ENCODE assay signal across 8 cellular contexts in genomic region chr4:153785830-153786721, GRCh38. TPM values are rescaled to one million over a fixed set of nuclear protein-coding genes. Genes with fewer than 3 reads are reported as not detected.
DNase-seq lines count a peak whose midpoint lies in the region; ATAC-seq and TF ChIP-seq lines count a peak whose summit lies in the region.

No MANE protein-coding gene starts in this region.

- ATAC-seq in HG03442 (IDR thresholded peaks at IDR 0.05; ENCODE audit: unreplicated experiment) (no peak), GM19463 (IDR thresholded peaks at IDR 0.05; ENCODE audit: unreplicated experiment) (no peak)

- H3K9ac ChIP-seq in mammary epithelial cell (ENCODE audit: insufficient read depth, low read length): no peak overlapping the region

- BruUV-seq in mammary epithelial cell (replicated peaks; lab: Mats Ljungman, UMichigan): no TSS peak

- H3K27ac ChIP-seq in mammary epithelial cell (ENCODE audit: insufficient read depth, low read depth, low read length): no peak overlapping the region

- H3K9me3 Mint-ChIP-seq in nephron progenitor cell: no peaks in the 10 kb centered on the region

- TF ChIP-seq CTCF in GM06990 (IDR thresholded peaks at IDR 0.05; ENCODE audit: insufficient read depth, low read length, poor library complexity, severe bottlenecking): peak; percentile 57
- peak; percentile 36 to 63 for TF ChIP-seq CTCF in mammary epithelial cell (conservative IDR thresholded peaks at IDR 0.05 in 1 of 2, IDR thresholded peaks at IDR 0.05 in 1 of 2; ENCODE audit: extremely low read depth in 1 of 2, insufficient read depth in 1 of 2, low read depth in 1 of 2, low read length in 2 of 2)
- peak; percentile 34 for TF ChIP-seq CTCF in nephron progenitor cell (IDR thresholded peaks at IDR 0.05)

- H3K9me3 ChIP-seq in mammary epithelial cell (replicated peaks; ENCODE audit: insufficient read depth, low read length): no peaks in the 10 kb centered on the region

- H3K4me1 Mint-ChIP-seq in nephron progenitor cell: peaks cover 75% of the 10 kb centered on the region

- intact Hi-C loops in mammary epithelial cell (cut with micrococcal nuclease): loop anchor here (1.0 to 5.0 kb wide), 3 partner anchors 238 to 721 kb away; no protein-coding TSS in a partner anchor

- H3K27me3 ChIP-seq in GM06990 (replicated peaks; ENCODE audit: control insufficient read depth, insufficient read depth, low read length): no peaks in the 10 kb centered on the region; the same call in 1 of the 2 replicates
- peaks cover 35% of the 10 kb centered on the region for H3K27me3 ChIP-seq in mammary epithelial cell (ENCODE audit: insufficient read depth, low read length)

- WGBS in mammary epithelial cell (ENCODE audit: low coverage, missing lambda C conversion rate): 0% methylated on average over 4 of the region's 5 CpGs

- CTCF ChIA-PET in mammary epithelial cell (lab: Charles Lee; ENCODE audit: low non-redundant PET): interaction anchor here (0.5 to 0.9 kb wide), 6 partner anchors 36 to 720 kb away, joined by 3 to 11 read pairs (median 10); no protein-coding TSS in a partner anchor

- no peaks in the 10 kb centered on the region for H3K79me2 ChIP-seq in mammary epithelial cell (ENCODE audit: insufficient read depth, low read length)

- H3K4me2 ChIP-seq in mammary epithelial cell (ENCODE audit: insufficient read depth, low read depth, low read length): no peak overlapping the region

- H3K4me3 ChIP-seq in GM06990 (replicated peaks; ENCODE audit: low read depth, low read length): no peak overlapping the region
- no peak overlapping the region for H3K4me3 ChIP-seq in mammary epithelial cell (replicated peaks in 1 of 3; ENCODE audit: insufficient read depth in 1 of 3, low read depth in 2 of 3, low read length in 3 of 3)

- dilution Hi-C loops in mammary epithelial cell (cut with HindIII; ENCODE audit: low sequenced_read_pairs): no loop called here

- in situ Hi-C loops in mammary epithelial cell (cut with MboI; ENCODE audit: low sequenced_read_pairs in 2 of 2): loop anchor here in 1 of 2 donors (25.0 kb wide), 2 partner anchors 526 to 726 kb away; no protein-coding TSS in a partner anchor

- DNase-seq in GM06990 (ENCODE audit: extremely low read depth, insufficient read length): no peak
- peak; percentile 52 for DNase-seq in M059J (ENCODE audit: low read depth)
- no peak for DNase-seq in mammary epithelial cell
- DNase-seq in nephron progenitor cell: no peak
- DNase-seq in NCI-H2107 (lab: John Stamatoyannopoulos, UW): no peak
- no peak for DNase-seq in NCI-H2196 treated with DMSO at 0.1 percent for 48 hours (lab: John Stamatoyannopoulos, UW; ENCODE audit: unreplicated experiment)

- H3K36me3 Mint-ChIP-seq in nephron progenitor cell (ENCODE audit: low read depth): no peaks in the 10 kb centered on the region

- peaks cover 10% of the 10 kb centered on the region for H3K4me1 ChIP-seq in mammary epithelial cell (ENCODE audit: insufficient read depth, low read length)

- H2AFZ ChIP-seq in mammary epithelial cell (ENCODE audit: low read depth, low read length): no peak overlapping the region

- no peaks in the 10 kb centered on the region for H4K20me1 ChIP-seq in mammary epithelial cell (ENCODE audit: insufficient read depth, low read length)

- H3K36me3 ChIP-seq in GM06990 (ENCODE audit: control insufficient read depth, insufficient read depth, low read length) (no peaks in the 10 kb centered on the region), mammary epithelial cell (ENCODE audit: insufficient read depth, low read length) (no peaks in the 10 kb centered on the region)

- H3K27me3 Mint-ChIP-seq in nephron progenitor cell (ENCODE audit: low read depth, poor library complexity): peaks cover 45% of the 10 kb centered on the region

- peak overlapping the region; percentile 87 for H3K4me3 Mint-ChIP-seq in nephron progenitor cell

- no peak overlapping the region for H3K27ac Mint-ChIP-seq in nephron progenitor cell

RNA-seq across cellular contexts. Expression of gene SFRP2, which starts 2.8 kb away (rescaled TPM):
- 11.1 and 11.9 TPM in 2 replicates for total RNA-seq in M059J (2014; rRNA removed; shearing (Covaris generic))
- not detected for total RNA-seq in mammary epithelial cell
- 0.02 TPM for polyA plus RNA-seq in mammary epithelial cell
- polyA minus RNA-seq in mammary epithelial cell: not detected

RNA-seq across cellular contexts. Expression of gene RNF175, which starts 26.3 kb away (rescaled TPM):
- 1.2 TPM in 1 of 2 replicates, not detected in the other for total RNA-seq in M059J (2014; rRNA removed; shearing (Covaris generic))
- total RNA-seq in mammary epithelial cell: 1 to 10 TPM in 1 of 2 donors, under 1 TPM in 1; 0.31 to 4.7 TPM
- polyA plus RNA-seq in mammary epithelial cell: 1.4 TPM
- not detected for polyA minus RNA-seq in mammary epithelial cell

Comparison
In these comparisons a context has a peak if more than half of its experiments do, and no peak if none do; other contexts are left out.
1. RNA of gene SFRP2, which starts 2.8 kb away (total RNA-seq): 11.1 to 11.9 TPM in M059J; not detected in mammary epithelial cell; every median in the first group is over 10 times any median in the second.
2. Peak in every context shown above with its lines, with median percentiles within 50 percentile points of each other: CTCF ChIP-seq.